ENCODE assay signal across 8 cellular contexts in genomic region chrX:103628386-103629290, GRCh38. TPM values are rescaled to one million over a fixed set of nuclear protein-coding genes. Genes with fewer than 3 reads are reported as not detected.
DNase-seq lines count a peak whose midpoint lies in the region; ATAC-seq, FAIRE-seq and TF ChIP-seq lines count a peak whose summit lies in the region.

TSS of gene TCEAL1 (plus strand) at chrX:103628975. CDS start at chrX:103629917, 942 bp downstream.

- TF ChIP-seq CTCF in endothelial cell of umbilical vein (IDR thresholded peaks at IDR 0.05; ENCODE audit: extremely low read depth in 1 of 2, insufficient read depth in 1 of 2, low read depth in 1 of 2, low read length in 2 of 2), result no peak

- H3K4me3 Mint-ChIP-seq in activated CD4-positive, alpha-beta T cell treated with anti-CD3 and anti-CD28 coated beads for 36 hours, result peak within 1 kb of the TSS; percentile 81
- peak within 1 kb of the TSS; percentile 84 for H3K4me3 Mint-ChIP-seq in activated CD4-positive, alpha-beta memory T cell treated with anti-CD3 and anti-CD28 coated beads for 36 hours
- peak within 1 kb of the TSS; percentile 87 to 94 for H3K4me3 Mint-ChIP-seq in stimulated activated naive CD8-positive, alpha-beta T cell treated with anti-CD3 and anti-CD28 coated beads, Interleukin-15, amount 100 ng/mL, for 72 hours

- H3K27me3 ChIP-seq in endothelial cell of umbilical vein (ENCODE audit: control insufficient read depth in 2 of 2, insufficient read depth in 2 of 2, low read length in 2 of 2), result no peaks in the 10 kb centered on the region

- 0 to 60% methylated on average over 2 to 8 of the region's 31 CpGs for WGBS in mesodermal cell (ENCODE audit: insufficient coverage in 2 of 2), 2 experiments

- BruUV-seq in endothelial cell of umbilical vein (replicated peaks; lab: Mats Ljungman, UMichigan), result TSS peak; percentile 82

- H3K27me3 Mint-ChIP-seq in activated CD4-positive, alpha-beta T cell treated with anti-CD3 and anti-CD28 coated beads for 36 hours, result no peaks in the 10 kb centered on the region
- no peaks in the 10 kb centered on the region for H3K27me3 Mint-ChIP-seq in activated CD4-positive, alpha-beta memory T cell treated with anti-CD3 and anti-CD28 coated beads for 36 hours
- no peaks in the 10 kb centered on the region for H3K27me3 Mint-ChIP-seq in stimulated activated naive CD8-positive, alpha-beta T cell treated with anti-CD3 and anti-CD28 coated beads, Interleukin-15, amount 100 ng/mL, for 72 hours

- intact Hi-C loops in activated CD4-positive, alpha-beta T cell treated with anti-CD3 and anti-CD28 coated beads for 36 hours (cut with DNase I, micrococcal nuclease), result loop anchor here (1.0 to 5.0 kb wide), 4 partner anchors 44 to 74 kb away; partner anchors contain the start of genes MORF4L2 (in 2 of the 2) and TCEAL4 (in 1 of the 2)
- intact Hi-C loops in activated CD4-positive, alpha-beta memory T cell treated with anti-CD3 and anti-CD28 coated beads for 36 hours (cut with micrococcal nuclease), result loop anchor here (1.0 to 5.0 kb wide), 2 partner anchors 41 to 58 kb away; partner anchors contain the start of genes MORF4L2 and TCEAL4
- intact Hi-C loops in endothelial cell of umbilical vein (cut with micrococcal nuclease), result loop anchor here (1.0 to 2.0 kb wide), 3 partner anchors 22 to 95 kb away; partner anchors contain the start of genes TCEAL3 and TCEAL4

- peak within 1 kb of the TSS; percentile 60 for H3K4me2 ChIP-seq in endothelial cell of umbilical vein (ENCODE audit: insufficient read depth, low read length)

- TF ChIP-seq POLR2A in endothelial cell of umbilical vein (IDR thresholded peaks at IDR 0.05; ENCODE audit: low read depth, low read length), result no peak

- H4K20me1 ChIP-seq in endothelial cell of umbilical vein (replicated peaks; ENCODE audit: control insufficient read depth, extremely low read depth, insufficient read depth, low read length), result no peaks in the 10 kb centered on the region

- peak; percentile 75 for ATAC-seq in activated CD4-positive, alpha-beta T cell treated with anti-CD3 and anti-CD28 coated beads for 36 hours
- peak; percentile 77 for ATAC-seq in HG02885 (IDR thresholded peaks at IDR 0.05; ENCODE audit: poor library complexity, unreplicated experiment)
- ATAC-seq in stimulated activated naive CD8-positive, alpha-beta T cell treated with anti-CD3 and anti-CD28 coated beads, Interleukin-15, amount 100 ng/mL, for 72 hours, result peak; percentile 73

- peak; percentile 67 for DNase-seq in activated CD4-positive, alpha-beta T cell treated with anti-CD3 and anti-CD28 coated beads for 36 hours
- DNase-seq in activated CD4-positive, alpha-beta T cell treated with anti-CD3 and anti-CD28 coated beads for 1 hour, result no peak
- DNase-seq in NCI-H2107 (lab: John Stamatoyannopoulos, UW), result peak; percentile 29
- DNase-seq in activated CD4-positive, alpha-beta memory T cell treated with anti-CD3 and anti-CD28 coated beads for 36 hours, result peak; percentile 62
- peak; percentile 62 for DNase-seq in endothelial cell of umbilical vein (ENCODE audit: low read depth, low spot score)
- peak; percentile 20 to 33 for DNase-seq in stimulated activated naive CD8-positive, alpha-beta T cell treated with anti-CD3 and anti-CD28 coated beads, Interleukin-15, amount 100 ng/mL, for 72 hours

- peak; percentile 87 for FAIRE-seq in endothelial cell of umbilical vein (lab: Jason Lieb, UNC)

- peak within 1 kb of the TSS; percentile 87 for H3K27ac Mint-ChIP-seq in activated CD4-positive, alpha-beta T cell treated with anti-CD3 and anti-CD28 coated beads for 36 hours
- H3K27ac Mint-ChIP-seq in activated CD4-positive, alpha-beta memory T cell treated with anti-CD3 and anti-CD28 coated beads for 36 hours, result peak within 1 kb of the TSS; percentile 70
- peak within 1 kb of the TSS; percentile 87 to 93 for H3K27ac Mint-ChIP-seq in stimulated activated naive CD8-positive, alpha-beta T cell treated with anti-CD3 and anti-CD28 coated beads, Interleukin-15, amount 100 ng/mL, for 72 hours

- peaks cover 4% of the 10 kb centered on the region for H3K79me2 ChIP-seq in endothelial cell of umbilical vein (ENCODE audit: control insufficient read depth, insufficient read depth, low read length)

- no peaks in the 10 kb centered on the region for H3K9me3 ChIP-seq in endothelial cell of umbilical vein (replicated peaks; ENCODE audit: control insufficient read depth, insufficient read depth, low read length)
- no peaks in the 10 kb centered on the region for H3K9me3 ChIP-seq in mesodermal cell (ENCODE audit: control insufficient read depth, low read length)

- peak within 1 kb of the TSS; percentile 78 for H3K27ac ChIP-seq in endothelial cell of umbilical vein (ENCODE audit: insufficient read depth, low read depth, low read length)
- peak within 1 kb of the TSS; percentile 62 for H3K27ac ChIP-seq in mesodermal cell (ENCODE audit: low read depth, low read length, severe bottlenecking)

- CTCF ChIA-PET in activated CD4-positive, alpha-beta T cell treated with anti-CD3 and anti-CD28 coated beads for 36 hours (lab: Charles Lee), result no interaction called here
- CTCF ChIA-PET in activated CD4-positive, alpha-beta memory T cell treated with anti-CD3 and anti-CD28 coated beads for 36 hours (lab: Charles Lee), result interaction anchor here (0.6 kb wide), 1 partner anchor 78 kb away, joined by 3 read pairs; no protein-coding TSS in a partner anchor
- CTCF ChIA-PET in endothelial cell of umbilical vein (lab: Charles Lee), result interaction anchor here (1.6 to 2.1 kb wide), 2 partner anchors 12 to 57 kb away, joined by 6 to 8 read pairs; no protein-coding TSS in a partner anchor

- H3K4me3 ChIP-seq in endothelial cell of umbilical vein (replicated peaks in 1 of 3; ENCODE audit: insufficient read depth in 1 of 3, low read depth in 1 of 3, low read length in 3 of 3) (peak within 1 kb of the TSS; percentile 32 to 88 (median 80)), mesodermal cell (ENCODE audit: extremely low read depth, insufficient read depth, low read length, poor library complexity, severe bottlenecking) (peak within 1 kb of the TSS; percentile 67)

- H3K36me3 ChIP-seq in endothelial cell of umbilical vein (ENCODE audit: control insufficient read depth in 2 of 2, extremely low read depth in 1 of 2, insufficient read depth in 2 of 2, low read length in 2 of 2), result no peaks in the 10 kb centered on the region
- no peaks in the 10 kb centered on the region for H3K36me3 ChIP-seq in mesodermal cell (ENCODE audit: control insufficient read depth, insufficient read depth, low read length)

- dilution Hi-C loops in endothelial cell of umbilical vein (cut with MboI; ENCODE audit: extremely low pct_ligation_motif_present, low sequenced_read_pairs), result no loop called here

- no peaks in the 10 kb centered on the region for H3K9me1 ChIP-seq in endothelial cell of umbilical vein (replicated peaks; ENCODE audit: control insufficient read depth, extremely low read depth, insufficient read depth, low read length)

- H3K9me3 Mint-ChIP-seq in activated CD4-positive, alpha-beta T cell treated with anti-CD3 and anti-CD28 coated beads for 36 hours (ENCODE audit: low read depth), result no peaks in the 10 kb centered on the region
- H3K9me3 Mint-ChIP-seq in activated CD4-positive, alpha-beta memory T cell treated with anti-CD3 and anti-CD28 coated beads for 36 hours, result no peaks in the 10 kb centered on the region
- H3K9me3 Mint-ChIP-seq in stimulated activated naive CD8-positive, alpha-beta T cell treated with anti-CD3 and anti-CD28 coated beads, Interleukin-15, amount 100 ng/mL, for 72 hours, result no peaks in the 10 kb centered on the region

- peaks cover 18% of the 10 kb centered on the region for H3K4me1 Mint-ChIP-seq in activated CD4-positive, alpha-beta T cell treated with anti-CD3 and anti-CD28 coated beads for 36 hours
- H3K4me1 Mint-ChIP-seq in activated CD4-positive, alpha-beta memory T cell treated with anti-CD3 and anti-CD28 coated beads for 36 hours (ENCODE audit: low read depth), result peaks cover 17% of the 10 kb centered on the region
- peaks cover 24% of the 10 kb centered on the region for H3K4me1 Mint-ChIP-seq in stimulated activated naive CD8-positive, alpha-beta T cell treated with anti-CD3 and anti-CD28 coated beads, Interleukin-15, amount 100 ng/mL, for 72 hours

- peak within 1 kb of the TSS; percentile 91 for H2AFZ ChIP-seq in endothelial cell of umbilical vein (ENCODE audit: low read depth, low read length)

- peaks cover 23% of the 10 kb centered on the region for H3K4me1 ChIP-seq in endothelial cell of umbilical vein (ENCODE audit: control insufficient read depth, extremely low read depth, insufficient read depth, low read length)
- no peaks in the 10 kb centered on the region for H3K4me1 ChIP-seq in mesodermal cell (ENCODE audit: control insufficient read depth, insufficient read depth, low read length, poor library complexity, severe bottlenecking)

- H3K9ac ChIP-seq in endothelial cell of umbilical vein (replicated peaks; ENCODE audit: extremely low read depth, insufficient read depth, low read length), result peak within 1 kb of the TSS; percentile 79

- no peaks in the 10 kb centered on the region for H3K36me3 Mint-ChIP-seq in activated CD4-positive, alpha-beta T cell treated with anti-CD3 and anti-CD28 coated beads for 36 hours (ENCODE audit: low read depth)
- no peaks in the 10 kb centered on the region for H3K36me3 Mint-ChIP-seq in activated CD4-positive, alpha-beta memory T cell treated with anti-CD3 and anti-CD28 coated beads for 36 hours

- POLR2A ChIA-PET in activated CD4-positive, alpha-beta T cell treated with anti-CD3 and anti-CD28 coated beads for 36 hours (lab: Charles Lee), result no interaction called here
- POLR2A ChIA-PET in activated CD4-positive, alpha-beta memory T cell treated with anti-CD3 and anti-CD28 coated beads for 36 hours (lab: Charles Lee), result no interaction called here
- POLR2A ChIA-PET in endothelial cell of umbilical vein (lab: Charles Lee), result interaction anchor here (0.7 to 1.0 kb wide), 2 partner anchors 21 to 51 kb away, joined by 3 to 4 read pairs; partner anchors contain the start of gene TCEAL3

TF ChIP-seq in endothelial cell of umbilical vein, 7 proteins besides CTCF, POLR2A, EP300 and RAD21 (continues in another document):
- no peak for TF ChIP-seq FOS (IDR thresholded peaks at IDR 0.05; ENCODE audit: borderline replicate concordance, insufficient read depth, low read length)

RNA-seq across cellular contexts. Expression of gene TCEAL1, which starts in this region (rescaled TPM):
- 1 to 10 TPM; 5.9 to 8.7 TPM for total RNA-seq in activated CD4-positive, alpha-beta T cell treated with anti-CD3 and anti-CD28 coated beads for 36 hours
- total RNA-seq in activated CD4-positive, alpha-beta memory T cell treated with anti-CD3 and anti-CD28 coated beads for 36 hours, result 1 to 10 TPM; 7.8 to 8.4 TPM
- 14.6 and 18.5 TPM in 2 replicates for total RNA-seq in endothelial cell of umbilical vein
- 12.8 and 18.6 TPM in 2 replicates for polyA plus RNA-seq in endothelial cell of umbilical vein
- polyA plus RNA-seq in endothelial cell of umbilical vein (2011; cell fraction: cytosol; rRNA removed), result 27.8 and 28.0 TPM in 2 replicates
- polyA plus RNA-seq in endothelial cell of umbilical vein (2011; cell fraction: nucleus; rRNA removed), result 19.5 and 25.9 TPM in 2 replicates
- 14.8 and 20.1 TPM in 2 replicates for polyA plus RNA-seq in endothelial cell of umbilical vein (2012)
- 5.7 and 8.6 TPM in 2 replicates for polyA minus RNA-seq in endothelial cell of umbilical vein
- polyA minus RNA-seq in endothelial cell of umbilical vein (2011; cell fraction: cytosol; rRNA and poly(A)+ RNA removed), result 7.0 TPM
- 2.9 and 3.2 TPM in 2 replicates for polyA minus RNA-seq in endothelial cell of umbilical vein (2011; cell fraction: nucleus; rRNA and poly(A)+ RNA removed)
- 8.1 TPM for polyA plus RNA-seq in mesodermal cell (2013, experiment 1 of 2)
- polyA plus RNA-seq in mesodermal cell (2013, experiment 2 of 2), result 7.7 TPM
